12 cellular contexts compared by ENCODE assay signal in the genomic region with DNA sequence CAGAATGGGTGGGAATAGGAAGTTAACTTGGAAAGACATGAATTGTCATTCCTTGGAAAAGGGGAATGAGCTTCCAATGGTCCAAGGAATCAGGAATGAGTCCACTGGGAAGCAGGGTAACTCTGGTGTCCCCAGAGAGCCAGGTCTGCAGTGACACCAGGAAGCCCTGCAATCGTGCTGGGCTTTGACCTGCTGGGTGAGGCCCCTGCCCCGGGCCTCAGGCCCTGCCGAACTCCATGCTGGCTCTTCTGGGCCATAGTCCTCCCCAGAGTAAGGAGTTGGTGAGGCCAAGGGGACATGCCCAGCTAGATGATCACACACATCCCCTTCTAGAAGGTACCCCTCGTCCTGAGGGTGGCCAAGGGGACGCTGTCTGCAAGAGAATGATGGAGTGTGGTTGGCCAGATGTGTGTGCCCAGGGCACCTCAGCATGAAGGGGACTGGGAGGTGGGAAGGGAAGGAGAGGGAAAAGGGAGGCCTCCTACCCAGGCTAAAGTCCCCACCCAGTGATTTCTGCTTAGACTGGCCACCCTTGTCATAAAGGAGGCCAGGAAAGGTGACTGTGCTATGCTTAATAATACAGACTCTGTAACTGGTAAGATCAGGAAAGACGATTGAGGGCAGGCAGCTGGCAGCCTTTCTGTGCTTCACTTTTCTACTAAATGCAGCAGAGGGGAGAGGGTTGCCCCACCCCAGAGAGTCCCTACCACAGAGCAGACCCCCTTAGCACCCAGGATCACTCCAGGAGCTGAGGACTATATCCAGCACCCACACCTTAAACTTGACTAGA.
DNase-seq lines count a peak whose midpoint lies in the region; TF ChIP-seq lines count a peak whose summit lies in the region.
"Had no signal": no experiment of that assay in that cellular context is flagged by ENCODE, and none has a peak within 500 bp of the region (broad histone marks: within the 10 kb centered on the region; RNA-seq: fewer than 3 reads in every experiment).

No MANE protein-coding gene starts in this region.

- H3K27me3 Mint-ChIP-seq in HFFc6 (ENCODE audit: insufficient read depth), result peaks cover 2% of the 10 kb centered on the region; the same call in 1 of the 2 replicates

- peak overlapping the region; percentile 100 for H3K27ac Mint-ChIP-seq in HFFc6

- no peak overlapping the region for H3K4me2 ChIP-seq in parathyroid adenoma (ENCODE audit: low read length)

- H3K4me1 ChIP-seq in ACC112 (ENCODE audit: control insufficient read depth, insufficient read depth, low read length, unreplicated experiment) (peaks cover 33% of the 10 kb centered on the region), duodenal mucosa (ENCODE audit: control insufficient read depth in 1 of 2, insufficient read depth in 2 of 2, low read length in 2 of 2) (peaks cover 55 to 64% of the 10 kb centered on the region in 2 donors), parathyroid adenoma (peaks cover 2% of the 10 kb centered on the region)
- H3K4me1 ChIP-seq: BE2C had no signal

- no peak overlapping the region for H3K4me3 ChIP-seq in ACC112 (ENCODE audit: low read depth, low read length)
- H3K4me3 ChIP-seq in duodenal mucosa (ENCODE audit: low read depth in 1 of 2, low read length in 2 of 2), result no peak overlapping the region
- no peak overlapping the region for H3K4me3 ChIP-seq in parathyroid adenoma (ENCODE audit: low read depth, low read length)
- H3K4me3 ChIP-seq: K562 had no signal

- H2AFZ ChIP-seq in ACC112 (ENCODE audit: low read length, unreplicated experiment) (peak overlapping the region; percentile 24), parathyroid adenoma (no peak overlapping the region)

- H3K36me3 Mint-ChIP-seq in HFFc6 (ENCODE audit: low read depth), result peaks cover 8% of the 10 kb centered on the region; the same call in 1 of the 2 replicates

- H3K36me3 ChIP-seq in ACC112 (ENCODE audit: insufficient read depth, low read length) (no peaks in the 10 kb centered on the region), duodenal mucosa (ENCODE audit: control insufficient read depth in 1 of 2, insufficient read depth in 2 of 2, low read length in 2 of 2) (no peaks in the 10 kb centered on the region), parathyroid adenoma (ENCODE audit: control insufficient read depth, insufficient read depth, low read length) (no peaks in the 10 kb centered on the region)
- H3K36me3 ChIP-seq: BE2C had no signal

- peaks cover 68% of the 10 kb centered on the region for H3K4me1 Mint-ChIP-seq in HFFc6 (ENCODE audit: low read depth)

- H3K9me3 ChIP-seq in duodenal mucosa (ENCODE audit: control insufficient read depth in 1 of 2, low read length in 2 of 2), result no peaks in the 10 kb centered on the region
- H3K9me3 ChIP-seq in parathyroid adenoma (ENCODE audit: control insufficient read depth, low read length), result no peaks in the 10 kb centered on the region
- H3K9me3 ChIP-seq: BE2C had no signal

- H3K9ac ChIP-seq in duodenal mucosa (ENCODE audit: low read depth in 1 of 2, low read length in 2 of 2) (no peak overlapping the region), parathyroid adenoma (no peak overlapping the region)

- TF ChIP-seq CTCF in HFFc6 (IDR thresholded peaks at IDR 0.05), result no peak
- TF ChIP-seq CTCF in parathyroid adenoma (IDR thresholded peaks at IDR 0.05), result no peak

- peaks cover 7% of the 10 kb centered on the region for H3K9me3 Mint-ChIP-seq in HFFc6

- DNase-seq in HFFc6 (no peak), 8988T (no peak), NCI-H446 treated with DMSO at 0.1 percent for 48 hours (lab: John Stamatoyannopoulos, UW) (no peak), H4 (ENCODE audit: low spot score) (no peak), NOMO-1 (lab: John Stamatoyannopoulos, UW; ENCODE audit: unreplicated experiment in 2 of 2) (no peak)
- DNase-seq: BE2C, GDM1, NCI-H1694 treated with DMSO at 0.1 percent for 48 hours had no signal

- H3K27ac ChIP-seq in ACC112 (ENCODE audit: low read depth, low read length), result peak overlapping the region; percentile 95
- H3K27ac ChIP-seq in duodenal mucosa (ENCODE audit: low read depth, low read length), result peak overlapping the region; percentile 37
- peak overlapping the region; percentile 22 for H3K27ac ChIP-seq in parathyroid adenoma

- H3K79me2 ChIP-seq in ACC112 (ENCODE audit: control insufficient read depth, insufficient read depth, low read length, unreplicated experiment) (no peaks in the 10 kb centered on the region), parathyroid adenoma (no peaks in the 10 kb centered on the region)

- H3K4me3 Mint-ChIP-seq in HFFc6, result peak overlapping the region; percentile 24; the same call in 1 of the 2 replicates

- H3K27me3 ChIP-seq in ACC112 (ENCODE audit: insufficient read depth, low read length) (no peaks in the 10 kb centered on the region), duodenal mucosa (ENCODE audit: control insufficient read depth in 1 of 2, insufficient read depth in 2 of 2, low read length in 2 of 2) (no peaks in the 10 kb centered on the region), parathyroid adenoma (ENCODE audit: control insufficient read depth, insufficient read depth, low read length) (no peaks in the 10 kb centered on the region)
- H3K27me3 ChIP-seq: BE2C had no signal

Comparison
In these comparisons a context has a peak if more than half of its experiments do, and no peak if none do; other contexts are left out.
1. H3K27ac ChIP-seq: peak in every context shown above with its lines; median percentile 95 in ACC112; 37 in duodenal mucosa; 22 in parathyroid adenoma.